In the genomic region with DNA sequence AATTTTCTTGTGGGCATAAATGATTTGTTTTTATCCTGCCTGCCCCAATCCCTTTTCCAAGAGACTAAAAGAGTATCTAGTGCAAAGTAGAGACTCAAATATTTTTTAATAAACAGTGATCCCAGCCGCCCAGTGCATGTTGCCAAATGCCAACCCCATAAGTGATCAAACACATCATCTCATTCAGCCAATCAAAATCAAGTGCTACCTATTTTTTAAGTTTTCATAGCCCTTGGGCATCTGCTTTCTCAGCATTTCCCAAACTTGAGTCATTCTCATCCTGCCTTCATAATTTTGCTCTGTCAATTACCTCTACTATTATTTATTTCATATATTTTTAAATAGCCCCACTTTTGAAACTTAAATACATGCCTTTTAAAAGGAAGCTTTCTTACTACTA, we compare ENCODE assay signal across 3 cellular contexts. TPM values are rescaled to one million over a fixed set of nuclear protein-coding genes. Genes with fewer than 3 reads are reported as not detected.
"Had no signal": no experiment of that assay in that cellular context is flagged by ENCODE, and none has a peak within 500 bp of the region (broad histone marks: within the 10 kb centered on the region; RNA-seq: fewer than 3 reads in every experiment).

No MANE protein-coding gene starts in this region.

RNA-seq across cellular contexts. Expression of a gene that starts 27.4 kb away (rescaled TPM):
- total RNA-seq: H1 had no signal
- polyA plus RNA-seq: GM23338, IgD-negative memory B cell had no signal
